In genomic region chr9:127898433-127899199, GRCh38 we compare ENCODE assay signal across 8 cellular contexts. TPM values are rescaled to one million over a fixed set of nuclear protein-coding genes. Genes with fewer than 3 reads are reported as not detected.
A peak's percentile ranks its signal among the peaks of the same experiment; 100 is the strongest.
DNase-seq lines count a peak whose midpoint lies in the region; ATAC-seq and TF ChIP-seq lines count a peak whose summit lies in the region.

No MANE protein-coding gene starts in this region.

- H3K9me3 ChIP-seq in ovary = no peaks in the 10 kb centered on the region

- H3K27ac ChIP-seq in ovary = peak overlapping the region; percentile 74 to 97

- peaks cover under 1% of the 10 kb centered on the region for H3K9me3 Mint-ChIP-seq in activated naive CD4-positive, alpha-beta T cell treated with anti-CD3 and anti-CD28 coated beads for 36 hours

- peak overlapping the region; percentile 82 for H3K4me3 Mint-ChIP-seq in activated naive CD4-positive, alpha-beta T cell treated with anti-CD3 and anti-CD28 coated beads for 36 hours

- H3K4me3 ChIP-seq in ovary = peak overlapping the region; percentile 82

- CTCF ChIA-PET in activated naive CD4-positive, alpha-beta T cell treated with anti-CD3 and anti-CD28 coated beads for 36 hours (lab: Charles Lee) = interaction anchor here (1.3 to 1.8 kb wide), 2 partner anchors 8 to 17 kb away, joined by 3 to 4 read pairs; no protein-coding TSS in a partner anchor

- peak; percentile 85 for DNase-seq in GM04503 (ENCODE audit: low read depth)
- peak; percentile 32 for DNase-seq in activated naive CD4-positive, alpha-beta T cell treated with anti-CD3 and anti-CD28 coated beads for 36 hours
- DNase-seq in foreskin melanocyte = peak; percentile 45
- peak; percentile 75 to 85 (median 80) for DNase-seq in ovary
- DNase-seq in NCI-H128 (lab: John Stamatoyannopoulos, UW; ENCODE audit: unreplicated experiment) = no peak

- H3K27me3 Mint-ChIP-seq in activated naive CD4-positive, alpha-beta T cell treated with anti-CD3 and anti-CD28 coated beads for 36 hours (ENCODE audit: low read depth) = no peaks in the 10 kb centered on the region

- TF ChIP-seq POLR2A in ovary (IDR thresholded peaks at IDR 0.05) = no peak

- H3K36me3 Mint-ChIP-seq in activated naive CD4-positive, alpha-beta T cell treated with anti-CD3 and anti-CD28 coated beads for 36 hours (ENCODE audit: low read depth) = peaks cover 33% of the 10 kb centered on the region

- H3K4me1 Mint-ChIP-seq in activated naive CD4-positive, alpha-beta T cell treated with anti-CD3 and anti-CD28 coated beads for 36 hours (ENCODE audit: low read depth) = peaks cover 36% of the 10 kb centered on the region

- ATAC-seq in HG03521 (IDR thresholded peaks at IDR 0.05; ENCODE audit: unreplicated experiment) (peak; percentile 9), GM21390 (IDR thresholded peaks at IDR 0.05; ENCODE audit: unreplicated experiment) (no peak), GM21526 (IDR thresholded peaks at IDR 0.05; ENCODE audit: low FRiP score, unreplicated experiment) (no peak)

- 1% methylated on average over 35 to 41 of the region's 41 CpGs for WGBS in ovary, 3 donors

- no peaks in the 10 kb centered on the region for H3K36me3 ChIP-seq in ovary

- TF ChIP-seq CTCF in ovary (IDR thresholded peaks at IDR 0.05) = no peak

- H3K4me1 ChIP-seq in ovary (ENCODE audit: insufficient read depth) = peaks cover 27% of the 10 kb centered on the region

- intact Hi-C loops in activated naive CD4-positive, alpha-beta T cell treated with anti-CD3 and anti-CD28 coated beads for 36 hours (cut with micrococcal nuclease) = no loop called here
- intact Hi-C loops in ovary (cut with DNase I) = no loop called here

- peak; percentile 61 for TF ChIP-seq EP300 in ovary (IDR thresholded peaks at IDR 0.05)

- H3K27ac Mint-ChIP-seq in activated naive CD4-positive, alpha-beta T cell treated with anti-CD3 and anti-CD28 coated beads for 36 hours = peak overlapping the region; percentile 46

- no peaks in the 10 kb centered on the region for H3K27me3 ChIP-seq in ovary

RNA-seq across cellular contexts. Expression of gene ST6GALNAC6, which starts 0.8 kb away (rescaled TPM):
- 10 to 100 TPM; 28.7 to 29.1 TPM for total RNA-seq in activated naive CD4-positive, alpha-beta T cell treated with anti-CD3 and anti-CD28 coated beads for 36 hours
- total RNA-seq in ovary = 100 to 1,000 TPM in 5 of 7 donors, 10 to 100 TPM in 2; 58.5 to 141 (median 111) TPM
- polyA plus RNA-seq in ovary = 100 to 1,000 TPM in 1 of 2 donors, 10 to 100 TPM in 1; 52.5 to 145 TPM

RNA-seq across cellular contexts. Expression of gene ST6GALNAC4, which starts 18.2 kb away (rescaled TPM):
- 10 to 100 TPM; 22.3 to 24.6 TPM for total RNA-seq in activated naive CD4-positive, alpha-beta T cell treated with anti-CD3 and anti-CD28 coated beads for 36 hours
- total RNA-seq in ovary = 10 to 100 TPM; 29.5 to 58.4 (median 46.4) TPM
- polyA plus RNA-seq in ovary = 10 to 100 TPM in 1 of 2 donors, 1 to 10 TPM in 1; 2.2 to 34.0 TPM

RNA-seq across cellular contexts. Expression of gene AK1, which starts 21.1 kb away (rescaled TPM):
- total RNA-seq in activated naive CD4-positive, alpha-beta T cell treated with anti-CD3 and anti-CD28 coated beads for 36 hours = 10 to 100 TPM; 11.8 to 11.9 TPM
- total RNA-seq in ovary = 100 to 1,000 TPM in 6 of 7 donors, 10 to 100 TPM in 1; 30.9 to 174 (median 151) TPM
- polyA plus RNA-seq in ovary = 10 to 100 TPM; 37.7 to 87.4 TPM

RNA-seq across cellular contexts. Expression of gene PIP5KL1, which starts 32.0 kb away (rescaled TPM):
- total RNA-seq in activated naive CD4-positive, alpha-beta T cell treated with anti-CD3 and anti-CD28 coated beads for 36 hours = 1 to 10 TPM; 1.1 to 1.8 TPM
- 1 to 10 TPM in 6 of 7 donors, under 1 TPM in 1; 0.48 to 4.0 (median 2.0) TPM for total RNA-seq in ovary
- under 1 TPM; 0.10 to 0.35 TPM for polyA plus RNA-seq in ovary

RNA-seq across cellular contexts. Expression of gene DPM2, which starts 39.0 kb away (rescaled TPM):
- 10 to 100 TPM; 41.6 to 43.4 TPM for total RNA-seq in activated naive CD4-positive, alpha-beta T cell treated with anti-CD3 and anti-CD28 coated beads for 36 hours
- total RNA-seq in ovary = 10 to 100 TPM; 10.6 to 37.1 (median 27.8) TPM
- 10 to 100 TPM; 22.7 to 27.2 TPM for polyA plus RNA-seq in ovary
